ENCODE assay signal across 8 cellular contexts in genomic region chr14:68792830-68793733, GRCh38. TPM values are rescaled to one million over a fixed set of nuclear protein-coding genes. Genes with fewer than 3 reads are reported as not detected.
DNase-seq lines count a peak whose midpoint lies in the region; ATAC-seq and TF ChIP-seq lines count a peak whose summit lies in the region.

ZFP36L1 (minus strand) TSS chr14:68793067; CDS start chr14:68792938, 129 bp downstream.

- TF ChIP-seq CTCF in GM13977 (IDR thresholded peaks at IDR 0.05; ENCODE audit: extremely low read depth, insufficient read depth, missing control alignments), result no peak

- in situ Hi-C loops in GM13977 (cut with MboI; ENCODE audit: low pct_unique_long_range_greater_than_20kb, low sequenced_read_pairs, unreplicated experiment) (no loop called here), endometrial microvascular endothelial cells (cut with HindIII; ENCODE audit: inconsistent ontology term, low pct_unique_long_range_greater_than_20kb, low sequenced_read_pairs) (loop anchor here (10.0 kb wide), 1 partner anchor 218 kb away; no protein-coding TSS in a partner anchor)

- DNase-seq in GM13977 (ENCODE audit: low spot score) (peak; percentile 91), NOMO-1 treated with DMSO at 0.1 percent for 48 hours (lab: John Stamatoyannopoulos, UW; ENCODE audit: unreplicated experiment) (peak; percentile 52), mesenteric fat pad (ENCODE audit: low spot score) (peak; percentile 97)
- peak; percentile 94 for DNase-seq in activated CD8-positive, alpha-beta memory T cell treated with anti-CD3 and anti-CD28 coated beads, Interleukin-2, amount 50 U/mL, for 4 hours
- peak; percentile 87 for DNase-seq in stimulated activated CD8-positive, alpha-beta memory T cell treated with anti-CD3 and anti-CD28 coated beads, Interleukin-15, amount 100 ng/mL, for 1 hour (ENCODE audit: low read depth)

- ATAC-seq in HG02973 (IDR thresholded peaks at IDR 0.05; ENCODE audit: unreplicated experiment) (peak; percentile 36), GM18519 (IDR thresholded peaks at IDR 0.05; ENCODE audit: low FRiP score, unreplicated experiment) (no peak)

RNA-seq across cellular contexts. Expression of gene ZFP36L1, which starts in this region (rescaled TPM):
- 126 TPM for total RNA-seq in endometrial microvascular endothelial cells (ENCODE audit: inconsistent ontology term)
- total RNA-seq in mesenteric fat pad, result 477 TPM
